13 cellular contexts compared by ENCODE assay signal in the genomic region with DNA sequence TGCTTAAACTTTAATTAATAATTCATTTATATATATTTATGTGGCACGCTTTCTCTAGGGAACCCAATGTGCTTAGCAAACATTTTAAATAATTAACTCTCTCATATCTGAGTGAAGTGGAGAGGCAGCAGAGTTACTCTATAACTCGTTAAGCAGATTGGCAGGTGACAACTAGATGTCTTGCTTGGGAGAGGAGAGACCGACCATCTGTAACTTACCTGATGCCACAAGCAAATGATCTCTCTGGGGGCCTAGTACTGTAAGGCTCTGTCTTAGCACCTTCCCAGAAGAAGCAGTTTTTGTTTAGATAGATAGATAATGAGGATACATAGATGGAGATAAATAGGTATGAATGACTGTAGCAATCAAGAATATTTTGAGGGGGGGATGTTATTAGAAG.
DNase-seq lines count a peak whose midpoint lies in the region; ATAC-seq and FAIRE-seq lines count a peak whose summit lies in the region.
"Had no signal": no experiment of that assay in that cellular context is flagged by ENCODE, and none has a peak within 500 bp of the region (broad histone marks: within the 10 kb centered on the region; RNA-seq: fewer than 3 reads in every experiment).

No MANE protein-coding gene starts in this region.

- peak; percentile 35 for ATAC-seq in GM19468 (IDR thresholded peaks at IDR 0.05; ENCODE audit: extremely low read depth, unreplicated experiment)
- peak; percentile 66 for ATAC-seq in HG02943 (IDR thresholded peaks at IDR 0.05; ENCODE audit: low read depth, unreplicated experiment)
- no peak for ATAC-seq in HG02852 (IDR thresholded peaks at IDR 0.05; ENCODE audit: unreplicated experiment)

- no peaks in the 10 kb centered on the region for H3K4me1 ChIP-seq in HAP-1

- H3K36me3 ChIP-seq in HAP-1 (replicated peaks): no peaks in the 10 kb centered on the region

- no peak overlapping the region for H3K4me3 ChIP-seq in HAP-1
- H3K4me3 ChIP-seq: lung had no signal

- in situ Hi-C loops in HAP-1 (cut with MboI; ENCODE audit: low sequenced_read_pairs): no loop called here

- H3K9me3 ChIP-seq in HAP-1: no peaks in the 10 kb centered on the region

- DNase-seq in GM18507 (ENCODE audit: extremely low spot score, insufficient read length, low read depth): no peak
- DNase-seq in NCI-H82 treated with DMSO at 0.1 percent for 48 hours (lab: John Stamatoyannopoulos, UW; ENCODE audit: unreplicated experiment): peak; percentile 59
- DNase-seq in NCI-H2196 (lab: John Stamatoyannopoulos, UW; ENCODE audit: unreplicated experiment): no peak
- no peak for DNase-seq in SHP77 (lab: John Stamatoyannopoulos, UW)
- no peak for DNase-seq in HAP-1 (ENCODE audit: low spot score in 2 of 2)
- DNase-seq: activated CD4-positive, alpha-beta T cell treated with anti-CD3 and anti-CD28 coated beads for 1 hour; dermis blood vessel endothelial cell; NCI-H1694 treated with DMSO at 0.1 percent for 48 hours had no signal

- H3K27me3 ChIP-seq in HAP-1 (ENCODE audit: low read depth): no peaks in the 10 kb centered on the region

- peak; percentile 92 for FAIRE-seq in GM18507 (lab: Jason Lieb, UNC)
- FAIRE-seq: astrocyte had no signal
